26 cellular contexts compared by ENCODE assay signal in the genomic region with DNA sequence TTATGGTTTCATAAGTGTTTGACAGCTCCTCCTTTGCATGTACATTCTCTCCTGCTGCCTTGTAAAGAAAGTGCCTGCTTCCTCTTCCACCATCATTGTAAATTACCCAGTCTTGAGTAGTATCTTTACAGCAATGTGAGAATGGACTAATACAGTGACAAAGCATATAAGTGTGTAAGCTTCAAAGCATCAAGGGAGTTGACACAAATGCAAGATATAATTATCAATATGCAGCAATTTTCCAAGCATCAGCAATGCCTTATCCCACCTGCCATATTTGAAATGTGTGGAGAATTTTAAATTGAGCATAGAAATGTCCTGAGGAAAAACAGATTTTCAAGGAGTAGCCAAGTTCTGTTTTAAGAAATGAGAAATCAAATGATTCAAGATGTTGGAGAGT. TPM values are rescaled to one million over a fixed set of nuclear protein-coding genes. Genes with fewer than 3 reads are reported as not detected.
"Had no signal": no experiment of that assay in that cellular context is flagged by ENCODE, and none has a peak within 500 bp of the region (broad histone marks: within the 10 kb centered on the region; RNA-seq: fewer than 3 reads in every experiment).

No MANE protein-coding gene starts in this region.

- DNase-seq: stimulated activated CD4-positive, alpha-beta T cell treated with anti-CD3 and anti-CD28 coated beads, Interleukin-2, amount 100 ng/mL, for 48 hours; stimulated activated CD4-positive, alpha-beta T cell treated with anti-CD3 and anti-CD28 coated beads, Interleukin-4, amount 100 ng/mL, for 1 hour; stimulated activated CD4-positive, alpha-beta T cell treated with anti-CD3 and anti-CD28 coated beads, Interleukin-4, amount 100 ng/mL, for 24 hours; stimulated activated CD4-positive, alpha-beta T cell treated with anti-CD3 and anti-CD28 coated beads, Interleukin-4, amount 100 ng/mL, for 4 hours; stimulated activated CD8-positive, alpha-beta memory T cell treated with anti-CD3 and anti-CD28 coated beads, Interleukin-4, amount 100 ng/mL, for 48 hours; stimulated activated naive B cell treated with anti-CD40 and anti-IgM and Interleukin-4, amounts not matched to agents 10 μg/mL and 1 μg/mL and 100 μg/mL, for 72 hours; stimulated activated naive CD4-positive, alpha-beta T cell; stimulated activated naive CD4-positive, alpha-beta T cell treated with Interleukin-2 at 50 U/mL for 16 hours; stimulated activated naive CD8-positive, alpha-beta T cell treated with anti-CD3 and anti-CD28 coated beads, Interleukin-15, amount 100 ng/mL, for 72 hours; stimulated activated naive CD8-positive, alpha-beta T cell treated with anti-CD3 and anti-CD28 coated beads, Interleukin-15, Interleukin-2, amounts not matched to agents 100 U/mL and 50 U/mL, for 24 hours; stomach; substantia nigra; testis; thyroid gland; tibial artery; transverse colon; trophoblast cell; upper lobe of left lung; upper lobe of right lung; uterus had no signal

- H3K4me3 ChIP-seq: stomach, suprapubic skin, testis, thoracic aorta, thyroid gland, tibial artery, tibial nerve, transverse colon, upper lobe of left lung, upper lobe of right lung, uterus, vagina had no signal

- H3K27ac ChIP-seq: stomach, suprapubic skin, testis, thoracic aorta, thyroid gland, tibial artery, tibial nerve, transverse colon, upper lobe of left lung, upper lobe of right lung, uterus, vagina had no signal

- H3K27me3 ChIP-seq: stomach, suprapubic skin, testis, thyroid gland, tibial artery, tibial nerve, transverse colon, upper lobe of left lung, upper lobe of right lung, uterus, vagina had no signal

- H3K9me3 ChIP-seq: suprapubic skin, testis, thoracic aorta, thyroid gland, tibial artery, tibial nerve, transverse colon, upper lobe of left lung, upper lobe of right lung, uterus, vagina had no signal

- H3K36me3 ChIP-seq: stomach, suprapubic skin, thoracic aorta, thyroid gland, tibial artery, tibial nerve, transverse colon, upper lobe of left lung, upper lobe of right lung, uterus, vagina had no signal

RNA-seq across cellular contexts. Expression of gene OR5AL1, which starts 1.7 kb away (rescaled TPM):
- polyA plus RNA-seq: stomach, thymus, urinary bladder had no signal

RNA-seq across cellular contexts. Expression of gene OR8U1, which starts 35.4 kb away (rescaled TPM):
- polyA plus RNA-seq: stomach, thymus, urinary bladder had no signal

RNA-seq across cellular contexts. Expression of gene OR8J1, which starts 56.7 kb away (rescaled TPM):
- polyA plus RNA-seq: stomach, thymus, urinary bladder had no signal
